Comparison of ENCODE assay signal across 8 cellular contexts in genomic region chr6:27688014-27688586, GRCh38.
DNase-seq lines count a peak whose midpoint lies in the region; TF ChIP-seq lines count a peak whose summit lies in the region.

No MANE protein-coding gene starts in this region.

- H3K36me3 Mint-ChIP-seq in type B pancreatic cell, result no peaks in the 10 kb centered on the region

- peak overlapping the region; percentile 97 for H3K4me3 Mint-ChIP-seq in type B pancreatic cell

- H3K27ac ChIP-seq in cardiac muscle cell, result peak overlapping the region; percentile 64

- H3K9me3 ChIP-seq in cardiac muscle cell (ENCODE audit: low read depth), result no peaks in the 10 kb centered on the region

- H3K27me3 ChIP-seq in cardiac muscle cell, result no peaks in the 10 kb centered on the region

- peak; percentile 97 for DNase-seq in ELF-1 (ENCODE audit: low read depth, low spot score)
- DNase-seq in HFF-Myc (ENCODE audit: extremely low read depth, low read depth), result peak; percentile 96
- DNase-seq in NAMALWA (ENCODE audit: low spot score), result peak; percentile 87
- DNase-seq in SK-N-DZ (ENCODE audit: low spot score), result peak; percentile 78
- peak; percentile 83 for DNase-seq in activated naive CD4-positive, alpha-beta T cell treated with anti-CD3 and anti-CD28 coated beads, Interleukin-2, amount 50 U/mL, for 16 hours
- peak; percentile 72 to 89 for DNase-seq in cardiac muscle cell (ENCODE audit: low read depth in 1 of 2, low spot score in 1 of 2)
- DNase-seq in pons (ENCODE audit: low spot score), result peak; percentile 83
- DNase-seq in type B pancreatic cell (ENCODE audit: extremely low spot score, unreplicated experiment), result peak; percentile 85

- TF ChIP-seq CTCF in HFF-Myc (IDR thresholded peaks at IDR 0.05; ENCODE audit: low read depth, low read length, missing control alignments), result no peak
- no peak for TF ChIP-seq CTCF in cardiac muscle cell (IDR thresholded peaks at IDR 0.05; ENCODE audit: low read depth, low read length)
- TF ChIP-seq CTCF in type B pancreatic cell (conservative IDR thresholded peaks at IDR 0.05), result no peak

- H3K27me3 Mint-ChIP-seq in type B pancreatic cell, result peaks cover 25% of the 10 kb centered on the region

- peaks cover 11% of the 10 kb centered on the region for H3K4me1 Mint-ChIP-seq in type B pancreatic cell (ENCODE audit: unreplicated experiment)

- H3K4me1 ChIP-seq in cardiac muscle cell (ENCODE audit: low read depth), result no peaks in the 10 kb centered on the region

- H3K27ac Mint-ChIP-seq in type B pancreatic cell, result peak overlapping the region; percentile 96

- no peaks in the 10 kb centered on the region for H3K9me3 Mint-ChIP-seq in type B pancreatic cell

- peak overlapping the region; percentile 74 for H3K4me3 ChIP-seq in HFF-Myc (replicated peaks; ENCODE audit: low read depth, low read length)
- peak overlapping the region; percentile 60 for H3K4me3 ChIP-seq in cardiac muscle cell

- H3K36me3 ChIP-seq in cardiac muscle cell, result no peaks in the 10 kb centered on the region

Comparison
In these comparisons a context has a peak if more than half of its experiments do, and no peak if none do; other contexts are left out.
1. Peak in every context shown above with its lines: DNase-seq, H3K4me3 ChIP-seq and H3K27ac ChIP-seq.